Comparison of ENCODE assay signal across 28 cellular contexts in the genomic region with DNA sequence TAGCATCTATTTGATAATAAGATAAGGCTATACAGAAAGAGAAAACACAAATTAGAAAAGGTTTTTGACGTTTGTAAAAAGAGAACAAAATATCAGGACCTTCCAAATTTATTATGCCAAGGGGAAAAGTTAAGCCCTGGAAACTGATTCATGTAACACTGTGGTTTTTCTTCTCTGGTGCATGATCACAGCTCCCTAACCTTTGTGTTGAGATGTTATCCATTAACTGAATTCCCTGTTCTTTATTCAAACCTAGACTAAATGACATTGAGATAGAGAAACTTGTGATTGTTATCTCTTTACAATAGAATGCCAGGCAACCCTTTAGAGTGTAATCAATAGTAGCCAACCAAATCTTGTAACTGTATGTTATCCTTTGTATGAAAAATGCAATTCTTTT.
"Had no signal": no experiment of that assay in that cellular context is flagged by ENCODE, and none has a peak within 500 bp of the region (broad histone marks: within the 10 kb centered on the region; RNA-seq: fewer than 3 reads in every experiment).

No MANE protein-coding gene starts in this region.

- H3K27ac Mint-ChIP-seq: activated CD4-positive, alpha-beta memory T cell treated with anti-CD3 and anti-CD28 coated beads, Interleukin-2, amount 10 ng/mL, durations not matched to agents 7 days and 5 days; activated CD4-positive, alpha-beta T cell treated with anti-CD3 and anti-CD28 coated beads, Interleukin-2, amount 10 ng/mL, durations not matched to agents 7 days and 5 days; activated naive CD4-positive, alpha-beta T cell treated with anti-CD3 and anti-CD28 coated beads, Interleukin-2, amount 10 ng/mL, durations not matched to agents 7 days and 5 days; activated naive CD4-positive, alpha-beta T cell treated with anti-CD3 and anti-CD28 coated beads, Interleukin-2, amount 50 U/mL, for 72 hours; activated naive CD8-positive, alpha-beta T cell treated with anti-CD3 and anti-CD28 coated beads, Interleukin-2, amount 10 ng/mL, durations not matched to agents 7 days and 5 days; activated T-cell treated with anti-CD3 and anti-CD28 coated beads, Interleukin-2, amount 50 U/mL, for 24 hours; activated T-cell treated with anti-CD3 and anti-CD28 coated beads, Interleukin-2, amount 50 U/mL, for 72 hours; brain; T-helper 17 cell; T-helper 2 cell treated with Interferon-gamma antibody and Interleukin-4, amounts not matched to agents 5 μg/mL and 100 μg/mL, for 36 hours; WTC11 had no signal

- H3K36me3 Mint-ChIP-seq: activated naive CD4-positive, alpha-beta T cell treated with anti-CD3 and anti-CD28 coated beads, Interleukin-2, amount 10 ng/mL, durations not matched to agents 7 days and 5 days; activated naive CD8-positive, alpha-beta T cell treated with anti-CD3 and anti-CD28 coated beads, Interleukin-2, amount 10 ng/mL, durations not matched to agents 7 days and 5 days; brain had no signal

- H3K4me3 Mint-ChIP-seq: activated CD4-positive, alpha-beta memory T cell treated with anti-CD3 and anti-CD28 coated beads, Interleukin-2, amount 10 ng/mL, durations not matched to agents 7 days and 5 days; activated CD4-positive, alpha-beta T cell treated with anti-CD3 and anti-CD28 coated beads, Interleukin-2, amount 10 ng/mL, durations not matched to agents 7 days and 5 days; activated naive CD4-positive, alpha-beta T cell treated with anti-CD3 and anti-CD28 coated beads, Interleukin-2, amount 10 ng/mL, durations not matched to agents 7 days and 5 days; activated naive CD8-positive, alpha-beta T cell treated with anti-CD3 and anti-CD28 coated beads, Interleukin-2, amount 10 ng/mL, durations not matched to agents 7 days and 5 days; activated T-cell treated with anti-CD3 and anti-CD28 coated beads, Interleukin-2, amount 50 U/mL, for 24 hours; activated T-cell treated with anti-CD3 and anti-CD28 coated beads, Interleukin-2, amount 50 U/mL, for 72 hours; brain; T-helper 17 cell; T-helper 2 cell treated with Interferon-gamma antibody and Interleukin-4, amounts not matched to agents 5 μg/mL and 100 μg/mL, for 36 hours; WTC11 had no signal

- H3K27me3 Mint-ChIP-seq: activated CD4-positive, alpha-beta memory T cell treated with anti-CD3 and anti-CD28 coated beads, Interleukin-2, amount 10 ng/mL, durations not matched to agents 7 days and 5 days; activated CD4-positive, alpha-beta T cell treated with anti-CD3 and anti-CD28 coated beads, Interleukin-2, amount 10 ng/mL, durations not matched to agents 7 days and 5 days; activated naive CD4-positive, alpha-beta T cell treated with anti-CD3 and anti-CD28 coated beads, Interleukin-2, amount 10 ng/mL, durations not matched to agents 7 days and 5 days; activated naive CD8-positive, alpha-beta T cell treated with anti-CD3 and anti-CD28 coated beads, Interleukin-2, amount 10 ng/mL, durations not matched to agents 7 days and 5 days; activated T-cell treated with anti-CD3 and anti-CD28 coated beads, Interleukin-2, amount 50 U/mL, for 24 hours; T-helper 17 cell had no signal

- DNase-seq: activated CD4-positive, alpha-beta memory T cell treated with anti-CD3 and anti-CD28 coated beads, Interleukin-2, amount 10 ng/mL, durations not matched to agents 7 days and 5 days; activated CD4-positive, alpha-beta T cell treated with anti-CD3 and anti-CD28 coated beads for 1 hour; activated CD4-positive, alpha-beta T cell treated with anti-CD3 and anti-CD28 coated beads for 4 hours; activated CD4-positive, alpha-beta T cell treated with anti-CD3 and anti-CD28 coated beads, Interleukin-2, amount 10 ng/mL, durations not matched to agents 7 days and 5 days; activated CD4-positive, alpha-beta T cell treated with anti-CD3 and anti-CD28 coated beads, Interleukin-2, amount 50 U/mL, for 4 hours; activated CD8-positive, alpha-beta memory T cell treated with anti-CD3 and anti-CD28 coated beads, Interleukin-2, amount 50 U/mL, for 48 hours; activated gamma-delta T cell; activated naive CD4-positive, alpha-beta T cell; activated naive CD4-positive, alpha-beta T cell treated with anti-CD3 and anti-CD28 coated beads, Interleukin-2, amount 10 ng/mL, durations not matched to agents 7 days and 5 days; activated naive CD8-positive, alpha-beta T cell treated with anti-CD3 and anti-CD28 coated beads, Interleukin-2, amount 10 ng/mL, durations not matched to agents 7 days and 5 days; activated T-cell treated with anti-CD3 and anti-CD28 coated beads for 4 hours; activated T-cell treated with anti-CD3 and anti-CD28 coated beads, Interleukin-2, amount 50 U/mL, for 24 hours; activated T-cell treated with anti-CD3 and anti-CD28 coated beads, Interleukin-2, amount 50 U/mL, for 72 hours; central memory CD4-positive, alpha-beta T cell; cerebellar nuclear complex; colonic mucosa; effector CD8-positive, alpha-beta T cell; foreskin fibroblast; glutamatergic neuron; heart left ventricle; T-helper 1 cell; T-helper 17 cell; T1000 had no signal

- ATAC-seq: activated naive CD4-positive, alpha-beta T cell treated with anti-CD3 and anti-CD28 coated beads, Interleukin-2, amount 50 U/mL, for 72 hours; activated T-cell treated with anti-CD3 and anti-CD28 coated beads, Interleukin-2, amount 50 U/mL, for 72 hours; esophagus mucosa; heart left ventricle; T-helper 17 cell; WTC11 had no signal

- H3K4me1 Mint-ChIP-seq: activated CD4-positive, alpha-beta memory T cell treated with anti-CD3 and anti-CD28 coated beads, Interleukin-2, amount 10 ng/mL, durations not matched to agents 7 days and 5 days; activated naive CD8-positive, alpha-beta T cell treated with anti-CD3 and anti-CD28 coated beads, Interleukin-2, amount 10 ng/mL, durations not matched to agents 7 days and 5 days; brain; T-helper 17 cell had no signal
